Comparison of ENCODE assay signal across 1 cellular context in the genomic region with DNA sequence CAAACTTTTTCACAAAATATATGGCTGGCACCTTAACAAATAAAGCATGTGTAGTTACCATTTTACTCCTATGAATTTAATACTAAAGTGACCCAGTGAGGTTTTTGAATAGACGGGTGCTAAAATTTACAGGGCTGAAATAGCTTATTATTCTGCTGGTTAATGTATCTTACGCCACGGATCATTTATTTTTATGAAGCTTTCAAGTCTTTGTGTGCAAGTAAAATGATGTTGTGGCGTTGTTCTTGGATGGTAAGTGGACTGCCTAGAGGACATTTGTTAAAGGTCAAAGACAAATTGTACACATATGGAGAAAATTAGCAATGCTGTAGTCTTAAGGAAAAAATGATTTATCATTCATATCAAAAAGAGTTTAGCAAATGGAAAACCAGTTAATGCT.
TF ChIP-seq lines count a peak whose summit lies in the region.

No MANE protein-coding gene starts in this region.

TF ChIP-seq in HEK293, 187 proteins besides CTCF, POLR2A, EP300 and RAD21 (continued from another document and continues in another):
- TF ChIP-seq, protein P1, sequence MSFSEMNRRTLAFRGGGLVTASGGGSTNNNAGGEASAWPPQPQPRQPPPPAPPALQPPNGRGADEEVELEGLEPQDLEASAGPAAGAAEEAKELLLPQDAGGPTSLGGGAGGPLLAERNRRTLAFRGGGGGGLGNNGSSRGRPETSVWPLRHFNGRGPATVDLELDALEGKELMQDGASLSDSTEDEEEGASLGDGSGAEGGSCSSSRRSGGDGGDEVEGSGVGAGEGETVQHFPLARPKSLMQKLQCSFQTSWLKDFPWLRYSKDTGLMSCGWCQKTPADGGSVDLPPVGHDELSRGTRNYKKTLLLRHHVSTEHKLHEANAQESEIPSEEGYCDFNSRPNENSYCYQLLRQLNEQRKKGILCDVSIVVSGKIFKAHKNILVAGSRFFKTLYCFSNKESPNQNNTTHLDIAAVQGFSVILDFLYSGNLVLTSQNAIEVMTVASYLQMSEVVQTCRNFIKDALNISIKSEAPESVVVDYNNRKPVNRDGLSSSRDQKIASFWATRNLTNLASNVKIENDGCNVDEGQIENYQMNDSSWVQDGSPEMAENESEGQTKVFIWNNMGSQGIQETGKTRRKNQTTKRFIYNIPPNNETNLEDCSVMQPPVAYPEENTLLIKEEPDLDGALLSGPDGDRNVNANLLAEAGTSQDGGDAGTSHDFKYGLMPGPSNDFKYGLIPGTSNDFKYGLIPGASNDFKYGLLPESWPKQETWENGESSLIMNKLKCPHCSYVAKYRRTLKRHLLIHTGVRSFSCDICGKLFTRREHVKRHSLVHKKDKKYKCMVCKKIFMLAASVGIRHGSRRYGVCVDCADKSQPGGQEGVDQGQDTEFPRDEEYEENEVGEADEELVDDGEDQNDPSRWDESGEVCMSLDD (tag by site-specific recombination; IDR thresholded peaks at IDR 0.05) = no peak
- TF ChIP-seq ZNF146 (tag by site-specific recombination; IDR thresholded peaks at IDR 0.05) (no peak), MYNN (tag by site-specific recombination; IDR thresholded peaks at IDR 0.05; ENCODE audit: borderline replicate concordance) (no peak; the same call in 1 of the 2 replicates), ZSCAN16 (tag by site-specific recombination; IDR thresholded peaks at IDR 0.05) (no peak), KLF10 (tag by site-specific recombination; IDR thresholded peaks at IDR 0.05) (0 out of 2 replicates have a peak, but pooled peaks have one; percentile 23), ZNF561 (tag by site-specific recombination; IDR thresholded peaks at IDR 0.05; ENCODE audit: borderline replicate concordance) (0 out of 2 replicates have a peak, but pooled peaks have one; percentile 57), ZXDB (tag by site-specific recombination; IDR thresholded peaks at IDR 0.05) (0 out of 2 replicates have a peak, but pooled peaks have one; percentile 60), SP7 (tag by site-specific recombination; IDR thresholded peaks at IDR 0.05) (peak; percentile 80), BCL11B (tag by site-specific recombination; IDR thresholded peaks at IDR 0.05; ENCODE audit: low read depth) (no peak), IKZF3 (tag by site-specific recombination; IDR thresholded peaks at IDR 0.05) (peak; percentile 84), TCF7L2 (IDR thresholded peaks at IDR 0.05; ENCODE audit: borderline replicate concordance, low read depth, low read length) (peak; percentile 50; the same call in 1 of the 2 replicates), TRIM28 (IDR thresholded peaks at IDR 0.05; ENCODE audit: borderline replicate concordance, low read length) (0 out of 2 replicates have a peak, but pooled peaks have one; percentile 43), ZBTB8A (tag by site-specific recombination; IDR thresholded peaks at IDR 0.05) (peak; percentile 68; the same call in 1 of the 2 replicates), HOXC10 (CRISPR knock-in tag; IDR thresholded peaks at IDR 0.05) (no peak), ZBTB21 (tag by site-specific recombination; IDR thresholded peaks at IDR 0.05) (no peak), ZNF501 (tag by site-specific recombination; IDR thresholded peaks at IDR 0.05) (0 out of 2 replicates have a peak, but pooled peaks have one; percentile 42), ZNF423 (tag by site-specific recombination; IDR thresholded peaks at IDR 0.05) (no peak), ZNF596 (tag by site-specific recombination; IDR thresholded peaks at IDR 0.05) (peak; percentile 23; the same call in 1 of the 2 replicates), ZNF624 (tag by site-specific recombination; IDR thresholded peaks at IDR 0.05) (no peak), ZNF24 (tag by site-specific recombination; IDR thresholded peaks at IDR 0.05) (0 out of 2 replicates have a peak, but pooled peaks have one; percentile 61), ZNF48 (tag by site-specific recombination; IDR thresholded peaks at IDR 0.05) (no peak), SCRT2 (tag by site-specific recombination; IDR thresholded peaks at IDR 0.05) (no peak), ZNF548 (tag by site-specific recombination; IDR thresholded peaks at IDR 0.05) (no peak), ZNF544 (tag by site-specific recombination; IDR thresholded peaks at IDR 0.05) (no peak), ZNF629 (tag by site-specific recombination; IDR thresholded peaks at IDR 0.05) (no peak), ZNF626 (tag by site-specific recombination; IDR thresholded peaks at IDR 0.05) (no peak), OSR2 (tag by site-specific recombination; IDR thresholded peaks at IDR 0.05) (peak; percentile 90), BCL11A (tag by site-specific recombination; IDR thresholded peaks at IDR 0.05; ENCODE audit: low read depth) (peak; percentile 86; the same call in 1 of the 2 replicates), GLI2 (tag by site-specific recombination; IDR thresholded peaks at IDR 0.05; ENCODE audit: borderline replicate concordance, low read depth) (peak; percentile 79), RBAK (tag by site-specific recombination; IDR thresholded peaks at IDR 0.05) (no peak), ZEB2 (tag by site-specific recombination; IDR thresholded peaks at IDR 0.05) (peak; percentile 74), FEZF1 (tag by site-specific recombination; IDR thresholded peaks at IDR 0.05) (peak; percentile 89), ZNF239 (tag by site-specific recombination; IDR thresholded peaks at IDR 0.05) (no peak), ZNF202 (tag by site-specific recombination; IDR thresholded peaks at IDR 0.05; ENCODE audit: borderline replicate concordance) (no peak), ZBTB1 (tag by site-specific recombination; IDR thresholded peaks at IDR 0.05) (0 out of 2 replicates have a peak, but pooled peaks have one; percentile 30)
- TF ChIP-seq, protein P2, sequence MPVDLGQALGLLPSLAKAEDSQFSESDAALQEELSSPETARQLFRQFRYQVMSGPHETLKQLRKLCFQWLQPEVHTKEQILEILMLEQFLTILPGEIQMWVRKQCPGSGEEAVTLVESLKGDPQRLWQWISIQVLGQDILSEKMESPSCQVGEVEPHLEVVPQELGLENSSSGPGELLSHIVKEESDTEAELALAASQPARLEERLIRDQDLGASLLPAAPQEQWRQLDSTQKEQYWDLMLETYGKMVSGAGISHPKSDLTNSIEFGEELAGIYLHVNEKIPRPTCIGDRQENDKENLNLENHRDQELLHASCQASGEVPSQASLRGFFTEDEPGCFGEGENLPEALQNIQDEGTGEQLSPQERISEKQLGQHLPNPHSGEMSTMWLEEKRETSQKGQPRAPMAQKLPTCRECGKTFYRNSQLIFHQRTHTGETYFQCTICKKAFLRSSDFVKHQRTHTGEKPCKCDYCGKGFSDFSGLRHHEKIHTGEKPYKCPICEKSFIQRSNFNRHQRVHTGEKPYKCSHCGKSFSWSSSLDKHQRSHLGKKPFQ (tag by site-specific recombination; IDR thresholded peaks at IDR 0.05) = peak; percentile 26; the same call in 1 of the 2 replicates
- TF ChIP-seq, protein P3, sequence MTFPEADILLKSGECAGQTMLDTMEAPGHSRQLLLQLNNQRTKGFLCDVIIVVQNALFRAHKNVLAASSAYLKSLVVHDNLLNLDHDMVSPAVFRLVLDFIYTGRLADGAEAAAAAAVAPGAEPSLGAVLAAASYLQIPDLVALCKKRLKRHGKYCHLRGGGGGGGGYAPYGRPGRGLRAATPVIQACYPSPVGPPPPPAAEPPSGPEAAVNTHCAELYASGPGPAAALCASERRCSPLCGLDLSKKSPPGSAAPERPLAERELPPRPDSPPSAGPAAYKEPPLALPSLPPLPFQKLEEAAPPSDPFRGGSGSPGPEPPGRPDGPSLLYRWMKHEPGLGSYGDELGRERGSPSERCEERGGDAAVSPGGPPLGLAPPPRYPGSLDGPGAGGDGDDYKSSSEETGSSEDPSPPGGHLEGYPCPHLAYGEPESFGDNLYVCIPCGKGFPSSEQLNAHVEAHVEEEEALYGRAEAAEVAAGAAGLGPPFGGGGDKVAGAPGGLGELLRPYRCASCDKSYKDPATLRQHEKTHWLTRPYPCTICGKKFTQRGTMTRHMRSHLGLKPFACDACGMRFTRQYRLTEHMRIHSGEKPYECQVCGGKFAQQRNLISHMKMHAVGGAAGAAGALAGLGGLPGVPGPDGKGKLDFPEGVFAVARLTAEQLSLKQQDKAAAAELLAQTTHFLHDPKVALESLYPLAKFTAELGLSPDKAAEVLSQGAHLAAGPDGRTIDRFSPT (tag by site-specific recombination; IDR thresholded peaks at IDR 0.05) = peak; percentile 78
- TF ChIP-seq, protein P4, sequence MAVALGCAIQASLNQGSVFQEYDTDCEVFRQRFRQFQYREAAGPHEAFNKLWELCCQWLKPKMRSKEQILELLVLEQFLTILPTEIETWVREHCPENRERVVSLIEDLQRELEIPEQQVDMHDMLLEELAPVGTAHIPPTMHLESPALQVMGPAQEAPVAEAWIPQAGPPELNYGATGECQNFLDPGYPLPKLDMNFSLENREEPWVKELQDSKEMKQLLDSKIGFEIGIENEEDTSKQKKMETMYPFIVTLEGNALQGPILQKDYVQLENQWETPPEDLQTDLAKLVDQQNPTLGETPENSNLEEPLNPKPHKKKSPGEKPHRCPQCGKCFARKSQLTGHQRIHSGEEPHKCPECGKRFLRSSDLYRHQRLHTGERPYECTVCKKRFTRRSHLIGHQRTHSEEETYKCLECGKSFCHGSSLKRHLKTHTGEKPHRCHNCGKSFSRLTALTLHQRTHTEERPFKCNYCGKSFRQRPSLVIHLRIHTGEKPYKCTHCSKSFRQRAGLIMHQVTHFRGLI (tag by site-specific recombination; IDR thresholded peaks at IDR 0.05) = no peak
- TF ChIP-seq, protein P5, sequence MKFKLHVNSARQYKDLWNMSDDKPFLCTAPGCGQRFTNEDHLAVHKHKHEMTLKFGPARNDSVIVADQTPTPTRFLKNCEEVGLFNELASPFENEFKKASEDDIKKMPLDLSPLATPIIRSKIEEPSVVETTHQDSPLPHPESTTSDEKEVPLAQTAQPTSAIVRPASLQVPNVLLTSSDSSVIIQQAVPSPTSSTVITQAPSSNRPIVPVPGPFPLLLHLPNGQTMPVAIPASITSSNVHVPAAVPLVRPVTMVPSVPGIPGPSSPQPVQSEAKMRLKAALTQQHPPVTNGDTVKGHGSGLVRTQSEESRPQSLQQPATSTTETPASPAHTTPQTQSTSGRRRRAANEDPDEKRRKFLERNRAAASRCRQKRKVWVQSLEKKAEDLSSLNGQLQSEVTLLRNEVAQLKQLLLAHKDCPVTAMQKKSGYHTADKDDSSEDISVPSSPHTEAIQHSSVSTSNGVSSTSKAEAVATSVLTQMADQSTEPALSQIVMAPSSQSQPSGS (tag by site-specific recombination; IDR thresholded peaks at IDR 0.05; ENCODE audit: low read depth) = no peak
- TF ChIP-seq, protein P6, sequence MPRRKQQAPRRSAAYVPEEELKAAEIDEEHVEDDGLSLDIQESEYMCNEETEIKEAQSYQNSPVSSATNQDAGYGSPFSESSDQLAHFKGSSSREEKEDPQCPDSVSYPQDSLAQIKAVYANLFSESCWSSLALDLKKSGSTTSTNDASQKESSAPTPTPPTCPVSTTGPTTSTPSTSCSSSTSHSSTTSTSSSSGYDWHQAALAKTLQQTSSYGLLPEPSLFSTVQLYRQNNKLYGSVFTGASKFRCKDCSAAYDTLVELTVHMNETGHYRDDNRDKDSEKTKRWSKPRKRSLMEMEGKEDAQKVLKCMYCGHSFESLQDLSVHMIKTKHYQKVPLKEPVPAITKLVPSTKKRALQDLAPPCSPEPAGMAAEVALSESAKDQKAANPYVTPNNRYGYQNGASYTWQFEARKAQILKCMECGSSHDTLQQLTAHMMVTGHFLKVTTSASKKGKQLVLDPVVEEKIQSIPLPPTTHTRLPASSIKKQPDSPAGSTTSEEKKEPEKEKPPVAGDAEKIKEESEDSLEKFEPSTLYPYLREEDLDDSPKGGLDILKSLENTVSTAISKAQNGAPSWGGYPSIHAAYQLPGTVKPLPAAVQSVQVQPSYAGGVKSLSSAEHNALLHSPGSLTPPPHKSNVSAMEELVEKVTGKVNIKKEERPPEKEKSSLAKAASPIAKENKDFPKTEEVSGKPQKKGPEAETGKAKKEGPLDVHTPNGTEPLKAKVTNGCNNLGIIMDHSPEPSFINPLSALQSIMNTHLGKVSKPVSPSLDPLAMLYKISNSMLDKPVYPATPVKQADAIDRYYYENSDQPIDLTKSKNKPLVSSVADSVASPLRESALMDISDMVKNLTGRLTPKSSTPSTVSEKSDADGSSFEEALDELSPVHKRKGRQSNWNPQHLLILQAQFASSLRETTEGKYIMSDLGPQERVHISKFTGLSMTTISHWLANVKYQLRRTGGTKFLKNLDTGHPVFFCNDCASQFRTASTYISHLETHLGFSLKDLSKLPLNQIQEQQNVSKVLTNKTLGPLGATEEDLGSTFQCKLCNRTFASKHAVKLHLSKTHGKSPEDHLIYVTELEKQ (tag by site-specific recombination; IDR thresholded peaks at IDR 0.05; ENCODE audit: borderline replicate concordance) = peak; percentile 80; the same call in 1 of the 2 replicates
- TF ChIP-seq, protein P7, sequence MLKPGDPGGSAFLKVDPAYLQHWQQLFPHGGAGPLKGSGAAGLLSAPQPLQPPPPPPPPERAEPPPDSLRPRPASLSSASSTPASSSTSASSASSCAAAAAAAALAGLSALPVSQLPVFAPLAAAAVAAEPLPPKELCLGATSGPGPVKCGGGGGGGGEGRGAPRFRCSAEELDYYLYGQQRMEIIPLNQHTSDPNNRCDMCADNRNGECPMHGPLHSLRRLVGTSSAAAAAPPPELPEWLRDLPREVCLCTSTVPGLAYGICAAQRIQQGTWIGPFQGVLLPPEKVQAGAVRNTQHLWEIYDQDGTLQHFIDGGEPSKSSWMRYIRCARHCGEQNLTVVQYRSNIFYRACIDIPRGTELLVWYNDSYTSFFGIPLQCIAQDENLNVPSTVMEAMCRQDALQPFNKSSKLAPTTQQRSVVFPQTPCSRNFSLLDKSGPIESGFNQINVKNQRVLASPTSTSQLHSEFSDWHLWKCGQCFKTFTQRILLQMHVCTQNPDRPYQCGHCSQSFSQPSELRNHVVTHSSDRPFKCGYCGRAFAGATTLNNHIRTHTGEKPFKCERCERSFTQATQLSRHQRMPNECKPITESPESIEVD (tag by site-specific recombination; IDR thresholded peaks at IDR 0.05) = peak; percentile 99
- TF ChIP-seq, protein P8, sequence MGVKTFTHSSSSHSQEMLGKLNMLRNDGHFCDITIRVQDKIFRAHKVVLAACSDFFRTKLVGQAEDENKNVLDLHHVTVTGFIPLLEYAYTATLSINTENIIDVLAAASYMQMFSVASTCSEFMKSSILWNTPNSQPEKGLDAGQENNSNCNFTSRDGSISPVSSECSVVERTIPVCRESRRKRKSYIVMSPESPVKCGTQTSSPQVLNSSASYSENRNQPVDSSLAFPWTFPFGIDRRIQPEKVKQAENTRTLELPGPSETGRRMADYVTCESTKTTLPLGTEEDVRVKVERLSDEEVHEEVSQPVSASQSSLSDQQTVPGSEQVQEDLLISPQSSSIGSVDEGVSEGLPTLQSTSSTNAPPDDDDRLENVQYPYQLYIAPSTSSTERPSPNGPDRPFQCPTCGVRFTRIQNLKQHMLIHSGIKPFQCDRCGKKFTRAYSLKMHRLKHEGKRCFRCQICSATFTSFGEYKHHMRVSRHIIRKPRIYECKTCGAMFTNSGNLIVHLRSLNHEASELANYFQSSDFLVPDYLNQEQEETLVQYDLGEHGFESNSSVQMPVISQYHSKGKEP (tag by site-specific recombination; IDR thresholded peaks at IDR 0.05) = peak; percentile 84
